ENCODE assay signal across 19 cellular contexts in genomic region chr17:39084558-39084957, GRCh38.
"Had no signal": no experiment of that assay in that cellular context is flagged by ENCODE, and none has a peak within 500 bp of the region (broad histone marks: within the 10 kb centered on the region; RNA-seq: fewer than 3 reads in every experiment).

No MANE protein-coding gene starts in this region.

- ATAC-seq: activated naive CD4-positive, alpha-beta T cell treated with anti-CD3 and anti-CD28 coated beads, Interleukin-2, amount 50 U/mL, for 72 hours; activated T-cell treated with anti-CD3 and anti-CD28 coated beads, Interleukin-2, amount 50 U/mL, for 72 hours had no signal

- H3K9me3 ChIP-seq: esophagus squamous epithelium, neutrophil, right atrium auricular region, tibial nerve had no signal

- H3K4me1 Mint-ChIP-seq: activated B cell treated with CpG ODN at 0.5 μM for 24 hours; activated CD4-positive, alpha-beta T cell treated with anti-CD3 and anti-CD28 coated beads, Interleukin-2, amount 10 ng/mL, durations not matched to agents 24 days and 14 days had no signal

- H3K27ac Mint-ChIP-seq: activated B cell treated with CpG ODN at 0.5 μM for 24 hours; activated CD4-positive, alpha-beta T cell treated with anti-CD3 and anti-CD28 coated beads, Interleukin-2, amount 10 ng/mL, durations not matched to agents 24 days and 14 days; activated T-cell treated with anti-CD3 and anti-CD28 coated beads, Interleukin-2, amount 50 U/mL, for 72 hours had no signal

- H3K27me3 Mint-ChIP-seq: activated B cell treated with CpG ODN at 0.5 μM for 24 hours had no signal

- H3K9me3 Mint-ChIP-seq: activated B cell treated with CpG ODN at 0.5 μM for 24 hours; activated CD4-positive, alpha-beta T cell treated with anti-CD3 and anti-CD28 coated beads, Interleukin-2, amount 10 ng/mL, durations not matched to agents 24 days and 14 days; activated naive CD4-positive, alpha-beta T cell treated with anti-CD3 and anti-CD28 coated beads, Interleukin-2, amount 50 U/mL, for 72 hours; activated T-cell treated with anti-CD3 and anti-CD28 coated beads, Interleukin-2, amount 50 U/mL, for 72 hours had no signal

- H3K27ac ChIP-seq: neutrophil, tibial nerve had no signal

- H3K36me3 Mint-ChIP-seq: activated naive CD4-positive, alpha-beta T cell treated with anti-CD3 and anti-CD28 coated beads, Interleukin-2, amount 50 U/mL, for 72 hours had no signal

- H3K36me3 ChIP-seq: esophagus squamous epithelium, neutrophil, right atrium auricular region, tibial nerve had no signal

- H3K4me3 Mint-ChIP-seq: activated B cell treated with CpG ODN at 0.5 μM for 24 hours; activated CD4-positive, alpha-beta T cell treated with anti-CD3 and anti-CD28 coated beads, Interleukin-2, amount 10 ng/mL, durations not matched to agents 24 days and 14 days; activated T-cell treated with anti-CD3 and anti-CD28 coated beads, Interleukin-2, amount 50 U/mL, for 72 hours had no signal

- H3K27me3 ChIP-seq: esophagus squamous epithelium, right atrium auricular region, tibial nerve had no signal

- H3K4me3 ChIP-seq: esophagus squamous epithelium, lung, right atrium auricular region, skin epidermis, tibial nerve had no signal

- DNase-seq: activated B cell treated with CpG ODN at 0.5 μM for 24 hours; activated CD4-positive, alpha-beta T cell treated with anti-CD3 and anti-CD28 coated beads, Interleukin-2, amount 10 ng/mL, durations not matched to agents 24 days and 14 days; activated CD8-positive, alpha-beta memory T cell treated with anti-CD3 and anti-CD28 coated beads, Interleukin-2, amount 50 U/mL, for 48 hours; activated gamma-delta T cell; activated T-cell treated with anti-CD3 and anti-CD28 coated beads, Interleukin-2, amount 50 U/mL, for 72 hours; cerebellar nuclear complex; effector CD8-positive, alpha-beta T cell; esophagus squamous epithelium; kidney glomerular epithelial cell; midbrain; stimulated activated CD4-positive, alpha-beta T cell treated with anti-CD3 and anti-CD28 coated beads, Interleukin-4, amount 100 ng/mL, for 24 hours; stimulated activated naive CD4-positive, alpha-beta T cell treated with Interleukin-2 at 50 U/mL for 16 hours; substantia nigra had no signal
